Comparison of ENCODE assay signal across 11 cellular contexts in genomic region chr21:34223376-34223775, GRCh38.
"Had no signal": no experiment of that assay in that cellular context is flagged by ENCODE, and none has a peak within 500 bp of the region (broad histone marks: within the 10 kb centered on the region; RNA-seq: fewer than 3 reads in every experiment).

No MANE protein-coding gene starts in this region.

- DNase-seq: activated CD4-positive, alpha-beta T cell treated with anti-CD3 and anti-CD28 coated beads, Interleukin-2, amount 50 U/mL, for 4 hours; activated CD4-positive, CD25-positive, alpha-beta regulatory T cell treated with anti-CD3 and anti-CD28 coated beads, Interleukin-2, amount 50 U/mL, for 72 hours; activated T-cell treated with anti-CD3 and anti-CD28 coated beads, Interleukin-2, amount 50 U/mL, for 1 hour; amygdala; hippocampal formation; pancreas; stimulated activated CD4-positive, alpha-beta T cell treated with anti-CD3 and anti-CD28 coated beads, Interleukin-15, amount 100 ng/mL, for 24 hours; stimulated activated CD4-positive, alpha-beta T cell treated with anti-CD3 and anti-CD28 coated beads, Interleukin-4, amount 100 ng/mL, for 4 hours; thyroid gland had no signal

- FAIRE-seq: pancreas, urothelium cell line had no signal

- ATAC-seq: activated naive CD4-positive, alpha-beta T cell treated with anti-CD3 and anti-CD28 coated beads, Interleukin-2, amount 50 U/mL, for 72 hours had no signal
